19 cellular contexts compared by ENCODE assay signal in the genomic region with DNA sequence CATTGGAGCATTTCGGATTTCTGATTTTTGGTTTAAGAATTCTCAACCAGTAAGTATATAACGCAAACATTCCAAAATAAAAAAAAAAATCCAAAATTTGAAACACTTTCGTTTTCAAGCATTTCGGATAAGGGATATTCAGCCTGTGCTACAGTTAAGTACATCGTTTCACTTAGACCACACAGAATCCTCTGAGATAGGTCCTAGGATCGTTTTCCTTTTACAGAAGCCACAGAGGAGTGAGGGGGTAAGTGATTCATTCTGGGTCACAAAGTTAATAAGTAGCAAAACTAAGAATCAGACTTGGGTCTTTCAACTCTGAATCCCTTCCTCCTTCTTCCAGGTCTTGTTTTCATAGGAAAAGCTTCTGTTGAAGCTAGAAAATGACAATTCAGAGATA.
"Had no signal": no experiment of that assay in that cellular context is flagged by ENCODE, and none has a peak within 500 bp of the region (broad histone marks: within the 10 kb centered on the region; RNA-seq: fewer than 3 reads in every experiment).

No MANE protein-coding gene starts in this region.

- H3K9me3 ChIP-seq: breast epithelium, left ventricle myocardium inferior, tibial nerve had no signal

- DNase-seq: activated CD4-positive, alpha-beta T cell treated with anti-CD3 and anti-CD28 coated beads for 1 hour; activated CD4-positive, alpha-beta T cell treated with anti-CD3 and anti-CD28 coated beads, Interleukin-2, amount 50 U/mL, for 4 hours; activated effector memory CD4-positive, alpha-beta T cell treated with anti-CD3 and anti-CD28 coated beads, Interleukin-2, amount 50 U/mL, for 16 hours; activated naive CD4-positive, alpha-beta T cell treated with anti-CD3 and anti-CD28 coated beads, Interleukin-2, amount 50 U/mL, for 16 hours; activated T-cell treated with anti-CD3 and anti-CD28 coated beads, Interleukin-2, amount 50 U/mL, for 72 hours; aorta; cortex of kidney; hippocampal formation; left ventricle myocardium inferior; mammary epithelial cell; nephron progenitor cell; nucleus accumbens; stimulated activated CD4-positive, alpha-beta T cell treated with anti-CD3 and anti-CD28 coated beads, Interleukin-12 subunit alpha, Interleukin-12 subunit beta, amount 100 ng/mL, for 4 hours; stimulated activated CD4-positive, alpha-beta T cell treated with anti-CD3 and anti-CD28 coated beads, Interleukin-2, amount 100 ng/mL, for 24 hours; stimulated activated naive CD8-positive, alpha-beta T cell treated with anti-CD3 and anti-CD28 coated beads, Interleukin-15, Interleukin-2, amounts not matched to agents 100 U/mL and 50 U/mL, for 24 hours; T-helper 2 cell; WERI-Rb-1 had no signal

- H3K4me3 ChIP-seq: breast epithelium, left ventricle myocardium inferior, tibial nerve had no signal

- H3K27ac ChIP-seq: breast epithelium, left ventricle myocardium inferior, tibial nerve, WERI-Rb-1 had no signal

- H3K4me1 ChIP-seq: breast epithelium, left ventricle myocardium inferior had no signal

- ATAC-seq: activated T-cell treated with anti-CD3 and anti-CD28 coated beads, Interleukin-2, amount 50 U/mL, for 72 hours; stimulated activated naive CD8-positive, alpha-beta T cell treated with anti-CD3 and anti-CD28 coated beads, Interleukin-15, Interleukin-2, amounts not matched to agents 100 U/mL and 50 U/mL, for 24 hours had no signal

- H3K36me3 ChIP-seq: breast epithelium had no signal

- H3K27me3 ChIP-seq: breast epithelium, tibial nerve had no signal
